30 cellular contexts compared by ENCODE assay signal in the genomic region with DNA sequence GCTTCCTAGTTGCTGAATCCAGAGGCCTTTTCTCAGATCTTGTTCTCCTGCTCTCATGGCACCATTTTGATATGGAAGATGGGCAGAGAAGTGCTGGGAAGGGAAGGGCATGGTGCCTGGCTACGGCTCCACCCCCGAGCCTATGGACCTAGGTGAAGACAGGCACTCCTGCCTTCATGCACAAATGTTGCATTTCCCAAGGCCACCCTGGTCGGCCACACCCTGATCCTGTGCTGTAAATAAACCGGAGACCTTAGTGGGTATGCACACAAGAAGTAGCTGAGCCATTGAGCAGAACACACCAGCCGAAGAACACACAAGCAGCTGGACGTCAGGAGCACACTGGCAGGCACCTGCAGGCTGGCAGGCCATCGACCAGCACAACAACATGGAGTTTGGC.
"Had no signal": no experiment of that assay in that cellular context is flagged by ENCODE, and none has a peak within 500 bp of the region (broad histone marks: within the 10 kb centered on the region; RNA-seq: fewer than 3 reads in every experiment).

No MANE protein-coding gene starts in this region.

- H3K36me3 ChIP-seq: ascending aorta, brain microvascular endothelial cell, breast epithelium had no signal

- H3K4me3 ChIP-seq: ascending aorta, breast epithelium had no signal

- FAIRE-seq: TTC549 had no signal

- H3K9me3 ChIP-seq: ascending aorta, breast epithelium had no signal

- H3K4me1 ChIP-seq: breast epithelium had no signal

- H3K27me3 ChIP-seq: ascending aorta, brain microvascular endothelial cell, breast epithelium had no signal

- DNase-seq: activated B cell treated with CpG ODN at 0.5 μM for 24 hours; activated CD4-positive, alpha-beta memory T cell treated with anti-CD3 and anti-CD28 coated beads, Interleukin-2, amount 10 ng/mL, durations not matched to agents 7 days and 5 days; activated CD4-positive, alpha-beta T cell treated with anti-CD3 and anti-CD28 coated beads for 1 hour; activated CD4-positive, alpha-beta T cell treated with anti-CD3 and anti-CD28 coated beads for 36 hours; activated CD4-positive, alpha-beta T cell treated with anti-CD3 and anti-CD28 coated beads for 48 hours; activated CD4-positive, alpha-beta T cell treated with anti-CD3 and anti-CD28 coated beads, Interleukin-2, amount 10 ng/mL, durations not matched to agents 7 days and 5 days; activated CD4-positive, alpha-beta T cell treated with anti-CD3 and anti-CD28 coated beads, Interleukin-2, amount 50 U/mL, for 48 hours; activated CD8-positive, alpha-beta memory T cell treated with anti-CD3 and anti-CD28 coated beads for 24 hours; activated CD8-positive, alpha-beta memory T cell treated with anti-CD3 and anti-CD28 coated beads, Interleukin-2, amount 10 ng/mL, durations not matched to agents 7 days and 5 days; activated CD8-positive, alpha-beta memory T cell treated with anti-CD3 and anti-CD28 coated beads, Interleukin-2, amount 50 U/mL, for 48 hours; activated CD8-positive, alpha-beta T cell treated with anti-CD3 and anti-CD28 coated beads, Interleukin-2, amount 10 ng/mL, durations not matched to agents 7 days and 5 days; activated effector memory CD4-positive, alpha-beta T cell treated with Interleukin-2 at 50 U/mL for 16 hours; activated gamma-delta T cell; activated naive CD4-positive, alpha-beta T cell treated with anti-CD3 and anti-CD28 coated beads, Interleukin-2, amount 10 ng/mL, durations not matched to agents 7 days and 5 days; activated naive CD4-positive, alpha-beta T cell treated with Interleukin-2 at 50 U/mL for 16 hours; activated naive CD8-positive, alpha-beta T cell treated with anti-CD3 and anti-CD28 coated beads, Interleukin-2, amount 10 ng/mL, durations not matched to agents 7 days and 5 days; activated naive CD8-positive, alpha-beta T cell treated with anti-CD3 and anti-CD28 coated beads, Interleukin-2, amount 50 U/mL, for 24 hours; activated T-cell treated with anti-CD3 and anti-CD28 coated beads, Interleukin-2, amount 50 U/mL, for 24 hours; activated T-cell treated with anti-CD3 and anti-CD28 coated beads, Interleukin-2, amount 50 U/mL, for 48 hours; amygdala; anterior cingulate cortex; brain microvascular endothelial cell; central memory CD4-positive, alpha-beta T cell; T-helper 1 cell; T-helper 2 cell; T-helper 9 cell had no signal

- ATAC-seq: activated CD4-positive, alpha-beta T cell treated with anti-CD3 and anti-CD28 coated beads for 36 hours; activated CD8-positive, alpha-beta memory T cell treated with anti-CD3 and anti-CD28 coated beads, Interleukin-2, amount 10 ng/mL, durations not matched to agents 7 days and 5 days; activated CD8-positive, alpha-beta T cell treated with anti-CD3 and anti-CD28 coated beads, Interleukin-2, amount 10 ng/mL, durations not matched to agents 7 days and 5 days; activated naive CD8-positive, alpha-beta T cell treated with anti-CD3 and anti-CD28 coated beads, Interleukin-2, amount 50 U/mL, for 24 hours had no signal

- H3K27ac ChIP-seq: ascending aorta, brain microvascular endothelial cell, breast epithelium, VCaP had no signal
